Comparison of ENCODE assay signal across 11 cellular contexts in genomic region chr12:4287325-4288290, GRCh38. TPM values are rescaled to one million over a fixed set of nuclear protein-coding genes. Genes with fewer than 3 reads are reported as not detected.
DNase-seq lines count a peak whose midpoint lies in the region; ATAC-seq, FAIRE-seq and TF ChIP-seq lines count a peak whose summit lies in the region.
"Had no signal": no experiment of that assay in that cellular context is flagged by ENCODE, and none has a peak within 500 bp of the region (broad histone marks: within the 10 kb centered on the region; RNA-seq: fewer than 3 reads in every experiment).

No MANE protein-coding gene starts in this region.

- peaks cover 19% of the 10 kb centered on the region for H3K4me1 Mint-ChIP-seq in type B pancreatic cell (ENCODE audit: unreplicated experiment)

- ATAC-seq in Right ventricle myocardium inferior = no peak
- ATAC-seq in GM19351 (IDR thresholded peaks at IDR 0.05; ENCODE audit: unreplicated experiment) = no peak
- no peak for ATAC-seq in GM21619 (IDR thresholded peaks at IDR 0.05; ENCODE audit: unreplicated experiment)

- no peaks in the 10 kb centered on the region for H3K4me1 ChIP-seq in keratinocyte (ENCODE audit: control insufficient read depth, extremely low read depth, insufficient read depth, low read length)

- no peak overlapping the region for H3K27ac ChIP-seq in keratinocyte (ENCODE audit: control insufficient read depth, insufficient read depth, low read length)

- no peaks in the 10 kb centered on the region for H3K9me3 Mint-ChIP-seq in type B pancreatic cell

- peaks cover 7% of the 10 kb centered on the region for H3K9me1 ChIP-seq in keratinocyte (ENCODE audit: control insufficient read depth, extremely low read depth, insufficient read depth, low read length)

- H3K9me3 ChIP-seq in keratinocyte (ENCODE audit: control insufficient read depth, low read depth, low read length) = no peaks in the 10 kb centered on the region

- peaks cover 80% of the 10 kb centered on the region for H3K36me3 Mint-ChIP-seq in type B pancreatic cell

- H3K9ac ChIP-seq in keratinocyte (ENCODE audit: control insufficient read depth, extremely low read depth, insufficient read depth, low read length) = no peak overlapping the region

- H4K20me1 ChIP-seq in keratinocyte (ENCODE audit: control insufficient read depth, extremely low read depth, insufficient read depth, low read length) = peaks cover 90% of the 10 kb centered on the region

- no peak overlapping the region for H3K4me2 ChIP-seq in keratinocyte (ENCODE audit: control insufficient read depth, extremely low read depth, insufficient read depth, low read depth, low read length)

- H2AFZ ChIP-seq in keratinocyte (ENCODE audit: control insufficient read depth, low read length) = no peak overlapping the region

- peak overlapping the region; percentile 20 for H3K27ac Mint-ChIP-seq in type B pancreatic cell

- dilution Hi-C loops in keratinocyte (cut with MboI; ENCODE audit: extremely low pct_ligation_motif_present, low sequenced_read_pairs) = no loop called here

- peaks cover 98% of the 10 kb centered on the region for H3K79me2 ChIP-seq in keratinocyte (ENCODE audit: control insufficient read depth, insufficient read depth, low read length)

- FAIRE-seq in keratinocyte (lab: Jason Lieb, UNC) = peak; percentile 67
- FAIRE-seq: GM18507 had no signal

- intact Hi-C loops in cardiac septum (cut with DNase I) (no loop called here), Right ventricle myocardium inferior (cut with DNase I) (no loop called here)

- DNase-seq in cardiac septum (ENCODE audit: low spot score) = peak; percentile 59
- DNase-seq in Right ventricle myocardium inferior (ENCODE audit: missing footprints) = no peak
- peak; percentile 37 to 39 for DNase-seq in activated T-cell treated with anti-CD3 and anti-CD28 coated beads, Interleukin-2, amount 50 U/mL, for 48 hours
- no peak for DNase-seq in keratinocyte (ENCODE audit: low read depth, low spot score)
- DNase-seq in type B pancreatic cell (ENCODE audit: extremely low spot score, unreplicated experiment) = no peak
- no peak for DNase-seq in NCI-H2196 (lab: John Stamatoyannopoulos, UW; ENCODE audit: unreplicated experiment)
- DNase-seq: OCI-M1; stimulated activated CD4-positive, alpha-beta T cell treated with anti-CD3 and anti-CD28 coated beads, Interleukin-2, amount 100 ng/mL, for 24 hours had no signal

- no peak overlapping the region for H3K4me3 Mint-ChIP-seq in type B pancreatic cell

- H3K27me3 Mint-ChIP-seq in type B pancreatic cell = no peaks in the 10 kb centered on the region

- TF ChIP-seq CTCF in keratinocyte (optimal IDR thresholded peaks at IDR 0.05 in 1 of 3, IDR thresholded peaks at IDR 0.05 in 1 of 3, conservative IDR thresholded peaks at IDR 0.05 in 1 of 3; ENCODE audit: extremely low read depth in 1 of 3, insufficient read depth in 2 of 3, low read length in 3 of 3) = no peak
- TF ChIP-seq CTCF in type B pancreatic cell (conservative IDR thresholded peaks at IDR 0.05) = no peak

- H3K4me3 ChIP-seq in keratinocyte (ENCODE audit: control insufficient read depth in 2 of 3, extremely low read depth in 1 of 3, insufficient read depth in 2 of 3, low read depth in 1 of 3, low read length in 3 of 3) = no peak overlapping the region

- H3K36me3 ChIP-seq in keratinocyte (ENCODE audit: control insufficient read depth in 2 of 2, extremely low read depth in 1 of 2, insufficient read depth in 2 of 2, low read length in 2 of 2) = peaks cover 78 to 97% of the 10 kb centered on the region in 2 experiments

- no peaks in the 10 kb centered on the region for H3K27me3 ChIP-seq in keratinocyte (ENCODE audit: control insufficient read depth, extremely low read depth, insufficient read depth, low read length)

RNA-seq across cellular contexts. Expression of gene CCND2, which starts 14.0 kb away (rescaled TPM):
- total RNA-seq in cardiac septum (478 TPM), Right ventricle myocardium inferior (214 TPM), type B pancreatic cell (ENCODE audit: low replicate concordance) (261 and 278 TPM in 2 replicates)
- 310 to 574 TPM (median 324 TPM) in 3 replicates for polyA plus RNA-seq in keratinocyte
- 74.2 TPM for polyA plus RNA-seq in keratinocyte (2011; ENCODE audit: low read depth)
- 295 and 360 TPM in 2 replicates for polyA plus RNA-seq in keratinocyte (2011; cell fraction: cytosol; rRNA removed)
- 465 and 473 TPM in 2 replicates for polyA plus RNA-seq in keratinocyte (2011; cell fraction: nucleus; rRNA removed)
- polyA plus RNA-seq in keratinocyte (2012; ENCODE audit: low replicate concordance) = 120 and 269 TPM in 2 replicates
- 1,197 to 1,430 TPM (median 1,326 TPM) in 3 replicates for polyA minus RNA-seq in keratinocyte
- polyA minus RNA-seq in keratinocyte (2011; cell fraction: cytosol; rRNA and poly(A)+ RNA removed) = 872 TPM
- 589 and 1,049 TPM in 2 replicates for polyA minus RNA-seq in keratinocyte (2011; cell fraction: nucleus; rRNA and poly(A)+ RNA removed)

RNA-seq across cellular contexts. Expression of gene TIGAR, which starts 33.4 kb away (rescaled TPM):
- total RNA-seq in cardiac septum = 13.0 TPM
- 16.5 TPM for total RNA-seq in Right ventricle myocardium inferior
- 15.3 to 37.3 TPM (median 28.0 TPM) in 3 replicates for polyA plus RNA-seq in keratinocyte
- polyA plus RNA-seq in keratinocyte (2011; ENCODE audit: low read depth) = 85.8 TPM
- 27.2 and 45.2 TPM in 2 replicates for polyA plus RNA-seq in keratinocyte (2011; cell fraction: cytosol; rRNA removed)
- polyA plus RNA-seq in keratinocyte (2011; cell fraction: nucleus; rRNA removed) = 20.1 and 49.6 TPM in 2 replicates
- 24.3 and 45.5 TPM in 2 replicates for polyA plus RNA-seq in keratinocyte (2012; ENCODE audit: low replicate concordance)
- polyA minus RNA-seq in keratinocyte = 1.7 to 11.6 TPM (median 6.8 TPM) in 3 replicates
- polyA minus RNA-seq in keratinocyte (2011; cell fraction: cytosol; rRNA and poly(A)+ RNA removed) = 8.2 TPM
- 10.8 and 21.5 TPM in 2 replicates for polyA minus RNA-seq in keratinocyte (2011; cell fraction: nucleus; rRNA and poly(A)+ RNA removed)
- 17.2 and 51.5 TPM in 2 replicates for total RNA-seq in type B pancreatic cell (ENCODE audit: low replicate concordance)

Comparison
In these comparisons a context has a peak if more than half of its experiments do, and no peak if none do; other contexts are left out.
1. DNase-seq: peak in cardiac septum (single experiment) and activated T-cell treated with anti-CD3 and anti-CD28 coated beads, Interleukin-2, amount 50 U/mL, for 48 hours (2 of 2); none in Right ventricle myocardium inferior (single experiment), keratinocyte (single experiment), type B pancreatic cell (single experiment) and NCI-H2196 (single experiment).